ENCODE assay signal across 12 cellular contexts in the genomic region with DNA sequence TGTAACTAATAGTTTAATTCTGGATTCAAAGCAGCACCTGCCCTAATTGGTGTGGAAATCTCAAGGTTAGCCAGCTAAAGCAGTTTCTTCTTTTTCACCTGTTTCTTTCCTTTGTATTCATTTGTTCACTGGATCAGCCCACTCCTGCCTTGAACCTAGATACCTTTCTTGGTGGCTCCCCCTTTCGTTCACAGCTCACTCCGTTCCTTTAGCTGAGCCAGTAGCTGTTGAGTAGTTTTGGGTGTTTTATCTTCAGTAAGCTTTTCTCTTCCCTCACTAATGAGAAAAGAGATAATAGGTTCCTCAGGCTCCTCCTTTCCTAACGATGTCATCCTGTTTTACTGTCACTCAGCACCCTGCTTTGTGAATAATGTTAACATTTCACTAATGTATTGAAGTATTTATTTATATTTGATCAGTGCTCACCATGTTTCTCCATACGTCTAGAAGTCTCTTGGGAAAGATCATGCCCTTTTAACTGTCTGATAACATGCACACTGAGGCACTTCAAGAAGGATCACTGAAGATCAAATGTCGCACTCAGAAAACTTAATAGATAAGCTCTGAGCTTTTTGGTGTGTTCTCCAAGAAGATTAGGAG.
DNase-seq lines count a peak whose midpoint lies in the region; ATAC-seq, FAIRE-seq and TF ChIP-seq lines count a peak whose summit lies in the region.
"Had no signal": no experiment of that assay in that cellular context is flagged by ENCODE, and none has a peak within 500 bp of the region (broad histone marks: within the 10 kb centered on the region; RNA-seq: fewer than 3 reads in every experiment).

No MANE protein-coding gene starts in this region.

- no peak overlapping the region for H3K4me3 ChIP-seq in H7 (ENCODE audit: insufficient read depth, low read depth, low read length)
- no peak overlapping the region for H3K4me3 ChIP-seq in KMS-11 (IDR thresholded peaks at IDR 0.05; ENCODE audit: insufficient read depth, low read depth, low read length)
- peak overlapping the region in 1 of 4 experiments; percentile 22; a peak in 1 of 8 replicates for H3K4me3 ChIP-seq in H1 (ENCODE audit: extremely low read depth in 1 of 4, insufficient read depth in 2 of 4, low read depth in 3 of 4, low read length in 4 of 4)
- no peak overlapping the region for H3K4me3 ChIP-seq in pancreas

- H3K36me3 ChIP-seq in H7 (replicated peaks; ENCODE audit: control insufficient read depth, insufficient read depth, low read length) (no peaks in the 10 kb centered on the region; the same call in 1 of the 2 replicates), KMS-11 (ENCODE audit: insufficient read depth) (no peaks in the 10 kb centered on the region), H1 (ENCODE audit: control insufficient read depth in 2 of 4, insufficient read depth in 4 of 4, low read length in 3 of 4) (no peaks in the 10 kb centered on the region; a peak in 1 of 8 replicates), pancreas (no peaks in the 10 kb centered on the region)

- FAIRE-seq in H1 (lab: Jason Lieb, UNC) (no peak), pancreas (lab: Jason Lieb, UNC) (no peak)
- FAIRE-seq: frontal cortex, GM12891 had no signal

- H3K27ac Mint-ChIP-seq in activated CD4-positive, alpha-beta T cell treated with anti-CD3 and anti-CD28 coated beads for 36 hours, result no peak overlapping the region
- H3K27ac Mint-ChIP-seq: activated CD4-positive, alpha-beta memory T cell treated with anti-CD3 and anti-CD28 coated beads for 36 hours; naive thymus-derived CD4-positive, alpha-beta T cell had no signal

- no peak for TF ChIP-seq CTCF in KMS-11 (conservative IDR thresholded peaks at IDR 0.05; ENCODE audit: low read depth, low read length)
- peak in 1 of 3 experiments; percentile 18; a peak in 2 of 4 replicates for TF ChIP-seq CTCF in H1 (IDR thresholded peaks at IDR 0.05; ENCODE audit: control extremely low read depth in 1 of 3, insufficient read depth in 1 of 3, low read depth in 1 of 3, low read length in 3 of 3)
- TF ChIP-seq CTCF in pancreas (IDR thresholded peaks at IDR 0.05), result no peak

- no peaks in the 10 kb centered on the region for H3K79me1 ChIP-seq in H1 (ENCODE audit: low read depth, low read length)

- H4K8ac ChIP-seq in H1 (ENCODE audit: extremely low read depth, insufficient read depth, low read length), result no peak overlapping the region

- H3K4me1 Mint-ChIP-seq in activated CD4-positive, alpha-beta T cell treated with anti-CD3 and anti-CD28 coated beads for 36 hours, result peaks cover 5% of the 10 kb centered on the region

- intact Hi-C loops in pancreas (cut with DNase I), result no loop called here
- intact Hi-C loops in activated CD4-positive, alpha-beta T cell treated with anti-CD3 and anti-CD28 coated beads for 36 hours (cut with DNase I, micrococcal nuclease), result no loop called here

- H3K4me2 ChIP-seq in KMS-11, result peak overlapping the region; percentile 82
- peak overlapping the region; percentile 35 to 58 for H3K4me2 ChIP-seq in H1 (ENCODE audit: insufficient read depth in 1 of 2, low read depth in 2 of 2, low read length in 2 of 2)

- no peak overlapping the region for H3K4ac ChIP-seq in H1 (replicated peaks; ENCODE audit: insufficient read length, low read depth, low read length)

- POLR2A ChIA-PET in H1 (lab: Charles Lee; ENCODE audit: partially characterized antibody), result no interaction called here
- POLR2A ChIA-PET in activated CD4-positive, alpha-beta T cell treated with anti-CD3 and anti-CD28 coated beads for 36 hours (lab: Charles Lee), result no interaction called here

- H2BK15ac ChIP-seq in H1 (ENCODE audit: low read length), result no peak overlapping the region

- TF ChIP-seq RAD21 in H1 (IDR thresholded peaks at IDR 0.05 in 1 of 2, conservative IDR thresholded peaks at IDR 0.05 in 1 of 2; ENCODE audit: low read depth in 2 of 2, low read length in 2 of 2), result peak; percentile 4 to 37; a peak in 2 of 4 replicates

- H3K4me1 ChIP-seq in KMS-11 (ENCODE audit: low read depth, poor library complexity, severe bottlenecking) (peaks cover 34% of the 10 kb centered on the region), H1 (replicated peaks in 1 of 4; ENCODE audit: control insufficient read depth in 3 of 4, insufficient read depth in 4 of 4, low read length in 3 of 4) (peaks cover 2 to 11% (median 5%) of the 10 kb centered on the region in 4 experiments; a peak in 3 of 7 replicates), pancreas (peaks cover 0 to 7% (median 0%) of the 10 kb centered on the region in 3 donors)

- H3K79me2 ChIP-seq in KMS-11 (ENCODE audit: insufficient read depth, low read depth) (no peaks in the 10 kb centered on the region), H1 (ENCODE audit: control insufficient read depth in 1 of 2, insufficient read depth in 2 of 2, low read length in 2 of 2) (no peaks in the 10 kb centered on the region)

- 51% methylated on average over 5 of the region's 5 CpGs; no CpG with 5 or more reads in 1 of the 2 experiments for WGBS in H1 (ENCODE audit: extremely low coverage in 1 of 2, insufficient coverage in 1 of 2, insufficient read length in 1 of 2, insufficient replicate concordance in 2 of 2, low coverage in 1 of 2, low lambda C conversion rate in 2 of 2, missing lambda C conversion rate in 1 of 2), 2 experiments
- 72 to 74% methylated on average over 5 of the region's 5 CpGs for WGBS in pancreas, 2 donors

- H3K27me3 Mint-ChIP-seq in activated CD4-positive, alpha-beta T cell treated with anti-CD3 and anti-CD28 coated beads for 36 hours, result no peaks in the 10 kb centered on the region
- H3K27me3 Mint-ChIP-seq: activated CD4-positive, alpha-beta memory T cell treated with anti-CD3 and anti-CD28 coated beads for 36 hours; naive thymus-derived CD4-positive, alpha-beta T cell had no signal

- no peak overlapping the region for H2BK20ac ChIP-seq in H1 (ENCODE audit: low read length)

- H3K9ac ChIP-seq in KMS-11 (0 out of 2 replicates have a peak overlapping the region, but pooled peaks have one; percentile 5), H1 (replicated peaks in 1 of 4; ENCODE audit: extremely low read depth in 1 of 4, low read depth in 3 of 4, low read length in 3 of 4) (no peak overlapping the region)

- no peak for TF ChIP-seq POLR2A in H1 (IDR thresholded peaks at IDR 0.05; ENCODE audit: control extremely low read depth in 1 of 2, low read depth in 2 of 2, low read length in 2 of 2)

- no peak overlapping the region for H2BK120ac ChIP-seq in H1 (replicated peaks; ENCODE audit: low read depth, low read length)

- peak in 3 of 4 donors; percentile 36 to 51 (median 37) for ATAC-seq in pancreas
- ATAC-seq in GM18870 (IDR thresholded peaks at IDR 0.05; ENCODE audit: unreplicated experiment), result no peak
- ATAC-seq in activated CD4-positive, alpha-beta T cell treated with anti-CD3 and anti-CD28 coated beads for 36 hours, result no peak
- ATAC-seq: naive thymus-derived CD4-positive, alpha-beta T cell had no signal

- H3K23ac ChIP-seq in H1 (ENCODE audit: insufficient read length), result no peak overlapping the region

- H4K5ac ChIP-seq in H1 (ENCODE audit: insufficient read length, low read depth, low read length), result no peak overlapping the region

- peak; percentile 19 for DNase-seq in H7
- DNase-seq in H1 (ENCODE audit: low read depth in 1 of 2, low spot score in 2 of 2), result no peak
- DNase-seq in pancreas, result no peak
- DNase-seq in GF-D8 (lab: John Stamatoyannopoulos, UW), result no peak
- DNase-seq in activated CD4-positive, alpha-beta T cell treated with anti-CD3 and anti-CD28 coated beads for 36 hours, result no peak
- DNase-seq: activated CD4-positive, alpha-beta memory T cell treated with anti-CD3 and anti-CD28 coated beads for 36 hours; naive thymus-derived CD4-positive, alpha-beta T cell; NCI-H1694 treated with DMSO at 0.1 percent for 48 hours had no signal

- H3K27ac ChIP-seq in KMS-11, result peak overlapping the region; percentile 52
- H3K27ac ChIP-seq in H1 (ENCODE audit: low read depth, low read length), result no peak overlapping the region
- H3K27ac ChIP-seq in pancreas, result no peak overlapping the region

- H2AFZ ChIP-seq in KMS-11 (ENCODE audit: low read depth), result no peak overlapping the region
- no peak overlapping the region for H2AFZ ChIP-seq in H1 (ENCODE audit: low read length)

- no peaks in the 10 kb centered on the region for H3K9me3 Mint-ChIP-seq in activated CD4-positive, alpha-beta T cell treated with anti-CD3 and anti-CD28 coated beads for 36 hours (ENCODE audit: low read depth)
- H3K9me3 Mint-ChIP-seq: activated CD4-positive, alpha-beta memory T cell treated with anti-CD3 and anti-CD28 coated beads for 36 hours; naive thymus-derived CD4-positive, alpha-beta T cell had no signal

- no peaks in the 10 kb centered on the region for H3K23me2 ChIP-seq in H1 (ENCODE audit: low read depth, low read length)

- TF ChIP-seq EP300 in H1 (IDR thresholded peaks at IDR 0.05; ENCODE audit: borderline replicate concordance in 1 of 2, low read depth in 2 of 2, low read length in 2 of 2), result no peak

- H3K9me3 ChIP-seq in H1 (ENCODE audit: insufficient read depth in 2 of 2, low read depth in 1 of 2, low read length in 1 of 2) (no peaks in the 10 kb centered on the region), pancreas (no peaks in the 10 kb centered on the region)

- H3K36me3 Mint-ChIP-seq in activated CD4-positive, alpha-beta T cell treated with anti-CD3 and anti-CD28 coated beads for 36 hours (ENCODE audit: low read depth), result peaks cover 4% of the 10 kb centered on the region

- no peak overlapping the region for H3K14ac ChIP-seq in H1 (ENCODE audit: insufficient read length)

- H2AK5ac ChIP-seq in H1 (ENCODE audit: low read depth, low read length), result no peak overlapping the region

- H2BK12ac ChIP-seq in H1 (ENCODE audit: low read depth, low read length), result no peak overlapping the region

- no peak overlapping the region for H3K56ac ChIP-seq in H1 (replicated peaks; ENCODE audit: insufficient read length, low read depth, low read length)

- H3K18ac ChIP-seq in H1 (ENCODE audit: extremely low read depth, low read length), result no peak overlapping the region

- no peak overlapping the region for H2BK5ac ChIP-seq in H1 (ENCODE audit: low read depth, low read length)

- H4K20me1 ChIP-seq in KMS-11 (ENCODE audit: insufficient read depth), result no peaks in the 10 kb centered on the region
- peaks cover 2% of the 10 kb centered on the region in 2 experiments for H4K20me1 ChIP-seq in H1 (replicated peaks in 1 of 2; ENCODE audit: control insufficient read depth in 1 of 2, insufficient read depth in 2 of 2, low read length in 2 of 2)

- no peak overlapping the region for H3K4me3 Mint-ChIP-seq in activated CD4-positive, alpha-beta T cell treated with anti-CD3 and anti-CD28 coated beads for 36 hours
- H3K4me3 Mint-ChIP-seq: activated CD4-positive, alpha-beta memory T cell treated with anti-CD3 and anti-CD28 coated beads for 36 hours; naive thymus-derived CD4-positive, alpha-beta T cell had no signal

- no peak overlapping the region for H4K91ac ChIP-seq in H1 (replicated peaks; ENCODE audit: insufficient read length, low read length)

- CTCF ChIA-PET in H1 (lab: Charles Lee; ENCODE audit: partially characterized antibody), result interaction anchor here (0.8 to 2.1 kb wide), 17 partner anchors 12 to 172 kb away, joined by 3 to 8 read pairs (median 3); no protein-coding TSS in a partner anchor
- CTCF ChIA-PET in activated CD4-positive, alpha-beta T cell treated with anti-CD3 and anti-CD28 coated beads for 36 hours (lab: Charles Lee), result interaction anchor here (0.9 kb wide), 1 partner anchor 45 kb away, joined by 3 read pairs; no protein-coding TSS in a partner anchor

- H3K27me3 ChIP-seq in H7 (ENCODE audit: control insufficient read depth, insufficient read depth, low read length) (peaks cover 8% of the 10 kb centered on the region), KMS-11 (ENCODE audit: insufficient read depth, low read depth) (no peaks in the 10 kb centered on the region), H1 (replicated peaks in 1 of 4; ENCODE audit: control insufficient read depth in 3 of 4, extremely low read depth in 1 of 4, insufficient read depth in 3 of 4, low read length in 3 of 4) (peaks cover 11 to 27% (median 25%) of the 10 kb centered on the region in 4 experiments), pancreas (no peaks in the 10 kb centered on the region)

Comparison
In these comparisons a context has a peak if more than half of its experiments do, and no peak if none do; other contexts are left out.
1. ATAC-seq: peak in pancreas (3 of 4); none in GM18870 (single experiment) and activated CD4-positive, alpha-beta T cell treated with anti-CD3 and anti-CD28 coated beads for 36 hours (single experiment).